Comparison of ENCODE assay signal across 2 cellular contexts in the genomic region with DNA sequence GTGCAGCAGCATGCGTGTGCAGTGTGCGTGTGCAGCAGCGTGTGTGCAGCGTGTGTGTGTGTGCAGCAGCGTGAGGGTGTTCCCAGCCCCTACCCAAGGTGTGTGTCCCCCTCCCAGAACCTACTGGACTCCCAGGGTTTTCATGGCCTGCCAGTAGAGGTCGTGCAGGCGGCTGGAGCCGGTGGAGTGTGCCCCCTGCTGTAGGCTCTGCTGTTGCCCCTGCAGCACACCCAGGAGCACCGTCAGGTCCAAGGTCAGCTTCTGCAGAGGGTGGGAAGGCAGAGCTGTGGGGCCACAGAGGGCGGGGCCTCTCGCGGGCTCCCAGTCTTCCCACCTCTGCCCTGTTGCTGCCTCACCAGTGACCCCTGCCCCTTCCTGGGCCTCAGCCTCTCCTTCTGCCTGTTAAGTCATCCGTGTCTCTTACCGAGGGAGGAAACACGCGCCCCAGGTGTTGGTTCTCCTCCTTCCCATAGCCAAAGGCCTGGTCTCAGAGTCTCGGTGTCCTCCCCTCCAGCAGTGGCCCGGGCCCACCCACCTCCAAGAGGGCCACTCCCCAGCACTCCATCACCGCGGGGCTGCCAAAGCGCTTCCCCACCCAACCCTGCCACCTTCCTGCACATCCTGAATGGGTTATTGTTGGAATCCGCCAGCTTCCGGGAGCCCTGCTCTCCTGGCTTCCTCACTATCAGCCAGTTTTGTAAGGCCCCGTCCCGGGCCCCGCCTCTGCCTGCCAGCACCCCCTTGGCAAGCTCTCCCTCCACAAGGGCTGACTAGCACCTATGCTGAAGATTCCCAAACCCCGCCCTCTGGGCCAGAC.
A peak's percentile ranks its signal among the peaks of the same experiment; 100 is the strongest.
TF ChIP-seq lines count a peak whose summit lies in the region.

No MANE protein-coding gene starts in this region.

TF ChIP-seq in H1, 55 proteins besides CTCF, POLR2A, EP300 and RAD21:
- no peak for TF ChIP-seq SP1 (IDR thresholded peaks at IDR 0.05; ENCODE audit: low read depth, low read length)
- peak; percentile 41; the same call in 1 of the 2 replicates for TF ChIP-seq POLR2AphosphoS5 (IDR thresholded peaks at IDR 0.05; ENCODE audit: low read depth, low read length)
- no peak for TF ChIP-seq RBBP5 (IDR thresholded peaks at IDR 0.05; ENCODE audit: borderline replicate concordance, low read depth, low read length)

TF ChIP-seq in liver, 16 proteins besides CTCF, POLR2A, EP300 and RAD21:
- TF ChIP-seq NR2F2 (IDR thresholded peaks at IDR 0.05) (no peak), FOXA1 (IDR thresholded peaks at IDR 0.05) (no peak), GABPA (IDR thresholded peaks at IDR 0.05 in 1 of 2, conservative IDR thresholded peaks at IDR 0.05 in 1 of 2) (no peak), SP1 (IDR thresholded peaks at IDR 0.05) (no peak), RXRA (IDR thresholded peaks at IDR 0.05) (no peak), HNF4G (IDR thresholded peaks at IDR 0.05) (no peak), EGR1 (IDR thresholded peaks at IDR 0.05; ENCODE audit: low read depth in 2 of 2) (no peak)
- TF ChIP-seq, protein P1, sequence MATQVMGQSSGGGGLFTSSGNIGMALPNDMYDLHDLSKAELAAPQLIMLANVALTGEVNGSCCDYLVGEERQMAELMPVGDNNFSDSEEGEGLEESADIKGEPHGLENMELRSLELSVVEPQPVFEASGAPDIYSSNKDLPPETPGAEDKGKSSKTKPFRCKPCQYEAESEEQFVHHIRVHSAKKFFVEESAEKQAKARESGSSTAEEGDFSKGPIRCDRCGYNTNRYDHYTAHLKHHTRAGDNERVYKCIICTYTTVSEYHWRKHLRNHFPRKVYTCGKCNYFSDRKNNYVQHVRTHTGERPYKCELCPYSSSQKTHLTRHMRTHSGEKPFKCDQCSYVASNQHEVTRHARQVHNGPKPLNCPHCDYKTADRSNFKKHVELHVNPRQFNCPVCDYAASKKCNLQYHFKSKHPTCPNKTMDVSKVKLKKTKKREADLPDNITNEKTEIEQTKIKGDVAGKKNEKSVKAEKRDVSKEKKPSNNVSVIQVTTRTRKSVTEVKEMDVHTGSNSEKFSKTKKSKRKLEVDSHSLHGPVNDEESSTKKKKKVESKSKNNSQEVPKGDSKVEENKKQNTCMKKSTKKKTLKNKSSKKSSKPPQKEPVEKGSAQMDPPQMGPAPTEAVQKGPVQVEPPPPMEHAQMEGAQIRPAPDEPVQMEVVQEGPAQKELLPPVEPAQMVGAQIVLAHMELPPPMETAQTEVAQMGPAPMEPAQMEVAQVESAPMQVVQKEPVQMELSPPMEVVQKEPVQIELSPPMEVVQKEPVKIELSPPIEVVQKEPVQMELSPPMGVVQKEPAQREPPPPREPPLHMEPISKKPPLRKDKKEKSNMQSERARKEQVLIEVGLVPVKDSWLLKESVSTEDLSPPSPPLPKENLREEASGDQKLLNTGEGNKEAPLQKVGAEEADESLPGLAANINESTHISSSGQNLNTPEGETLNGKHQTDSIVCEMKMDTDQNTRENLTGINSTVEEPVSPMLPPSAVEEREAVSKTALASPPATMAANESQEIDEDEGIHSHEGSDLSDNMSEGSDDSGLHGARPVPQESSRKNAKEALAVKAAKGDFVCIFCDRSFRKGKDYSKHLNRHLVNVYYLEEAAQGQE (IDR thresholded peaks at IDR 0.05), result no peak
